In the genomic region with DNA sequence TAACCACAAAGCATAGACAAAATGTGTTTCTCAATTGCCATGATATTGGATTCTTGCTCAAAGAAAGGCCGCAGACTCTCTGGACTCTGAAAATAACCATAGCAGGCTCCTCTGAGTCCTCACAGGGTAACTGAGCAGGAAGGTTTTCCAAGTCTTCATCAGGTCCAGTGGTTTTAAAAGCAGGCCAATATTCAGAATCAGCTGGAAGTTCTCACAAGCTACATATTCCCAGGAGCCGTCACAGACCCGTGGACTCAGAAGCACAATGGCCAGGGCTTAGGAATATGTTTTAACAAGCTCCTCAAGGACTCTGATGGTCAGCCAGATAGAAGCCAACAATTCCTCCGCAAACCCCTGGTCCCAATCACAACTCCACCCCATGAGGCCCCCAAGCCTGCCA, we compare ENCODE assay signal across 18 cellular contexts.
DNase-seq lines count a peak whose midpoint lies in the region; ATAC-seq and TF ChIP-seq lines count a peak whose summit lies in the region.
"Had no signal": no experiment of that assay in that cellular context is flagged by ENCODE, and none has a peak within 500 bp of the region (broad histone marks: within the 10 kb centered on the region; RNA-seq: fewer than 3 reads in every experiment).

No MANE protein-coding gene starts in this region.

- WGBS in heart left ventricle, 4 donors = 61 to 80% (median 75%) methylated on average over 4 of the region's 4 CpGs

- H3K27ac Mint-ChIP-seq in GM23338 (peak overlapping the region; percentile 44; the same call in 1 of the 2 replicates), nephron (peak overlapping the region; percentile 65 to 98 (median 71))
- H3K27ac Mint-ChIP-seq in activated naive CD8-positive, alpha-beta T cell treated with anti-CD3 and anti-CD28 coated beads, Interleukin-2, amount 50 U/mL, for 24 hours = no peak overlapping the region

- TF ChIP-seq POLR2A in heart left ventricle (IDR thresholded peaks at IDR 0.05) = no peak

- no peaks in the 10 kb centered on the region for H3K27me3 Mint-ChIP-seq in GM23338 (ENCODE audit: insufficient read depth, low read depth, poor library complexity)
- H3K27me3 Mint-ChIP-seq in nephron (ENCODE audit: low read depth) = no peaks in the 10 kb centered on the region
- H3K27me3 Mint-ChIP-seq in activated naive CD8-positive, alpha-beta T cell treated with anti-CD3 and anti-CD28 coated beads, Interleukin-2, amount 50 U/mL, for 24 hours = no peaks in the 10 kb centered on the region

- H3K36me3 ChIP-seq in GM23338 (ENCODE audit: insufficient read depth) (no peaks in the 10 kb centered on the region), heart left ventricle (no peaks in the 10 kb centered on the region), MM.1S (replicated peaks; ENCODE audit: insufficient read depth, low read length) (no peaks in the 10 kb centered on the region)
- H3K36me3 ChIP-seq: BLaER1, Peyer's patch had no signal

- no peak overlapping the region for H3K4me3 ChIP-seq in GM23338
- no peak overlapping the region for H3K4me3 ChIP-seq in heart left ventricle
- H3K4me3 ChIP-seq in MM.1S (ENCODE audit: low read length) = no peak overlapping the region
- H3K4me3 ChIP-seq: BLaER1, Peyer's patch had no signal

- H3K9me3 ChIP-seq in heart left ventricle (no peaks in the 10 kb centered on the region), MM.1S (replicated peaks; ENCODE audit: insufficient read depth, low read length) (no peaks in the 10 kb centered on the region)
- H3K9me3 ChIP-seq: BLaER1, Peyer's patch had no signal

- H3K4me1 Mint-ChIP-seq in GM23338 (peaks cover 20% of the 10 kb centered on the region), nephron (peaks cover 68% of the 10 kb centered on the region)
- H3K4me1 Mint-ChIP-seq in activated naive CD8-positive, alpha-beta T cell treated with anti-CD3 and anti-CD28 coated beads, Interleukin-2, amount 50 U/mL, for 24 hours = no peaks in the 10 kb centered on the region

- H3K9me3 Mint-ChIP-seq in GM23338 (no peaks in the 10 kb centered on the region), nephron (no peaks in the 10 kb centered on the region)
- peaks cover 5% of the 10 kb centered on the region for H3K9me3 Mint-ChIP-seq in activated naive CD8-positive, alpha-beta T cell treated with anti-CD3 and anti-CD28 coated beads, Interleukin-2, amount 50 U/mL, for 24 hours

- no peak for DNase-seq in GM23338 (ENCODE audit: low spot score)
- peak in 2 of 5 donors; percentile 21 to 31 for DNase-seq in heart left ventricle
- DNase-seq in MM.1S = no peak
- DNase-seq in activated naive CD8-positive, alpha-beta T cell treated with anti-CD3 and anti-CD28 coated beads, Interleukin-2, amount 50 U/mL, for 24 hours = no peak
- DNase-seq in NCI-H1417 treated with DMSO at 0.1 percent for 48 hours (lab: John Stamatoyannopoulos, UW) = no peak
- DNase-seq: 8988T, DMS 273 treated with DMSO at 0.1 percent for 48 hours, H7, IMR-90, Kasumi-1, NCI-H2029 treated with DMSO at 0.1 percent for 48 hours, NCI-H510A, Peyer's patch, SHP77 treated with DMSO at 0.1 percent for 48 hours had no signal

- intact Hi-C loops in heart left ventricle (cut with DNase I) = no loop called here

- H3K36me3 Mint-ChIP-seq in GM23338 (ENCODE audit: low read depth) (no peaks in the 10 kb centered on the region), nephron (ENCODE audit: low read depth) (no peaks in the 10 kb centered on the region)
- no peaks in the 10 kb centered on the region for H3K36me3 Mint-ChIP-seq in activated naive CD8-positive, alpha-beta T cell treated with anti-CD3 and anti-CD28 coated beads, Interleukin-2, amount 50 U/mL, for 24 hours (ENCODE audit: low read depth)

- H3K27me3 ChIP-seq in GM23338 (ENCODE audit: insufficient read depth) = no peaks in the 10 kb centered on the region
- no peaks in the 10 kb centered on the region for H3K27me3 ChIP-seq in heart left ventricle
- no peaks in the 10 kb centered on the region for H3K27me3 ChIP-seq in MM.1S (replicated peaks; ENCODE audit: insufficient read depth, low read length)
- H3K27me3 ChIP-seq: BLaER1, Peyer's patch had no signal

- H3K9me2 ChIP-seq in GM23338 (ENCODE audit: insufficient read depth) (no peaks in the 10 kb centered on the region), MM.1S (replicated peaks; ENCODE audit: insufficient read depth, low read length) (no peaks in the 10 kb centered on the region)

- H3F3A ChIP-seq in GM23338 (replicated peaks; ENCODE audit: low read depth) (no peaks in the 10 kb centered on the region), MM.1S (ENCODE audit: insufficient read depth, low read length) (no peaks in the 10 kb centered on the region)

- H3K4me2 ChIP-seq in GM23338 = no peak overlapping the region
- no peak overlapping the region for H3K4me2 ChIP-seq in MM.1S (ENCODE audit: low read depth, low read length)
- H3K4me2 ChIP-seq: BLaER1 had no signal

- H3K4me1 ChIP-seq in GM23338 (ENCODE audit: insufficient read depth) = peaks cover 18% of the 10 kb centered on the region
- H3K4me1 ChIP-seq in heart left ventricle = peaks cover 0 to 29% (median 14%) of the 10 kb centered on the region in 12 donors
- no peaks in the 10 kb centered on the region for H3K4me1 ChIP-seq in MM.1S (ENCODE audit: low read length)
- H3K4me1 ChIP-seq: BLaER1 had no signal

- H2AFZ ChIP-seq in GM23338 (peak overlapping the region; percentile 63; the same call in 1 of the 2 replicates), MM.1S (ENCODE audit: low read length) (no peak overlapping the region)

- H3K4me3 Mint-ChIP-seq in GM23338 = no peak overlapping the region
- no peak overlapping the region for H3K4me3 Mint-ChIP-seq in nephron
- H3K4me3 Mint-ChIP-seq in activated naive CD8-positive, alpha-beta T cell treated with anti-CD3 and anti-CD28 coated beads, Interleukin-2, amount 50 U/mL, for 24 hours = no peak overlapping the region

- H3K79me2 ChIP-seq in GM23338 (replicated peaks; ENCODE audit: insufficient read depth) (no peaks in the 10 kb centered on the region), MM.1S (ENCODE audit: low read length) (no peaks in the 10 kb centered on the region)

- TF ChIP-seq CTCF in GM23338 (conservative IDR thresholded peaks at IDR 0.05; ENCODE audit: low read depth in 2 of 2) (no peak), heart left ventricle (IDR thresholded peaks at IDR 0.05) (no peak), nephron (IDR thresholded peaks at IDR 0.05; ENCODE audit: unreplicated experiment in 3 of 3) (no peak), subcutaneous adipose tissue (IDR thresholded peaks at IDR 0.05; ENCODE audit: low read depth) (peak; percentile 90), MM.1S (IDR thresholded peaks at IDR 0.05; ENCODE audit: low read length) (no peak)

- no peak overlapping the region for H3K27ac ChIP-seq in GM23338 (ENCODE audit: low read depth)
- peak overlapping the region in 9 of 12 donors; percentile 20 to 74 (median 36) for H3K27ac ChIP-seq in heart left ventricle
- no peak overlapping the region for H3K27ac ChIP-seq in MM.1S (ENCODE audit: low read length)
- H3K27ac ChIP-seq: BLaER1 had no signal

- ATAC-seq in GM23338 (no peak), heart left ventricle (peak in 3 of 4 donors; percentile 24 to 55 (median 51)), HG02884 (IDR thresholded peaks at IDR 0.05; ENCODE audit: unreplicated experiment) (no peak)
- ATAC-seq in activated naive CD8-positive, alpha-beta T cell treated with anti-CD3 and anti-CD28 coated beads, Interleukin-2, amount 50 U/mL, for 24 hours = no peak

- H3K9ac ChIP-seq in MM.1S (ENCODE audit: low read length) = no peak overlapping the region
- H3K9ac ChIP-seq: BLaER1 had no signal

- H4K20me1 ChIP-seq in GM23338 (replicated peaks; ENCODE audit: insufficient read depth) = no peaks in the 10 kb centered on the region
- no peaks in the 10 kb centered on the region for H4K20me1 ChIP-seq in MM.1S (ENCODE audit: insufficient read depth, low read length)
- H4K20me1 ChIP-seq: BLaER1 had no signal

TF ChIP-seq in GM23338, 12 proteins besides CTCF, POLR2A, EP300 and RAD21:
- TF ChIP-seq EZH2phosphoT487 (IDR thresholded peaks at IDR 0.05; ENCODE audit: unreplicated experiment) (no peak), CREB1 (CRISPR knock-in tag; IDR thresholded peaks at IDR 0.05; ENCODE audit: low read depth) (no peak)
TF ChIP-seq in GM23338: peak in this region for 0.

Comparison
In these comparisons a context has a peak if more than half of its experiments do, and no peak if none do; other contexts are left out.
1. ATAC-seq: peak in heart left ventricle (3 of 4); none in GM23338 (single experiment), HG02884 (single experiment) and activated naive CD8-positive, alpha-beta T cell treated with anti-CD3 and anti-CD28 coated beads, Interleukin-2, amount 50 U/mL, for 24 hours (single experiment).
2. H3K27ac ChIP-seq: peak in heart left ventricle (9 of 12); none in GM23338 (single experiment) and MM.1S (single experiment).